In genomic region chr14:35829449-35829848, GRCh38 we compare ENCODE assay signal across 29 cellular contexts. TPM values are rescaled to one million over a fixed set of nuclear protein-coding genes. Genes with fewer than 3 reads are reported as not detected.
A peak's percentile ranks its signal among the peaks of the same experiment; 100 is the strongest.
DNase-seq lines count a peak whose midpoint lies in the region; ATAC-seq and TF ChIP-seq lines count a peak whose summit lies in the region.
"Had no signal": no experiment of that assay in that cellular context is flagged by ENCODE, and none has a peak within 500 bp of the region (broad histone marks: within the 10 kb centered on the region; RNA-seq: fewer than 3 reads in every experiment).

No MANE protein-coding gene starts in this region.

- ATAC-seq in GM18498 (IDR thresholded peaks at IDR 0.05; ENCODE audit: unreplicated experiment): no peak
- ATAC-seq: activated T-cell treated with anti-CD3 and anti-CD28 coated beads, Interleukin-2, amount 50 U/mL, for 4 hours; Panc1 had no signal

- no peak for TF ChIP-seq CTCF in astrocyte of the spinal cord (IDR thresholded peaks at IDR 0.05; ENCODE audit: low read depth, low read length)
- TF ChIP-seq CTCF in glutamatergic neuron (IDR thresholded peaks at IDR 0.05; ENCODE audit: partially characterized antibody, unreplicated experiment): no peak

- peak; percentile 51 for DNase-seq in AG08396 (ENCODE audit: low spot score)
- DNase-seq in HT1080 (ENCODE audit: low read depth): peak; percentile 15
- DNase-seq in astrocyte of the spinal cord (ENCODE audit: low read depth, low spot score): peak; percentile 31
- DNase-seq in middle frontal gyrus (ENCODE audit: extremely low spot score, low spot score): peak; percentile 33
- no peak for DNase-seq in iPS-NIHi7 (ENCODE audit: extremely low spot score)
- DNase-seq in glutamatergic neuron: no peak
- DNase-seq in SIG-M5 treated with dmso at 0.1 percent for 504 hours (lab: John Stamatoyannopoulos, UW; ENCODE audit: unreplicated experiment): no peak
- DNase-seq: activated naive CD4-positive, alpha-beta T cell; activated T-cell treated with anti-CD3 and anti-CD28 coated beads, Interleukin-2, amount 50 U/mL, for 4 hours; adrenal gland; cortex of kidney; DND-41; H7; mammary epithelial cell; MM.1S; NCI-H1436; NCI-H510A; NK-92 treated with Interleukin-12 subunit alpha and Interleukin-12 subunit beta, amount 100 ng/mL, for 24 hours; nucleus accumbens; SJCRH30; stimulated activated CD4-positive, alpha-beta T cell treated with anti-CD3 and anti-CD28 coated beads, Interleukin-1b, Interleukin-23, amount 100 ng/mL, for 48 hours; T-helper 1 cell had no signal

- in situ Hi-C loops in astrocyte of the spinal cord (cut with HindIII; ENCODE audit: low sequenced_read_pairs): no loop called here

- H3K4me3 ChIP-seq in astrocyte of the spinal cord (ENCODE audit: low read depth, low read length): no peak overlapping the region
- H3K4me3 ChIP-seq: adrenal gland; BLaER1 treated with 17β-estradiol and CSF1 and Interleukin-3, amounts not matched to agents 10 nM and 100 nM; cardiac muscle cell; esophagus muscularis mucosa; SJCRH30; skin epidermis had no signal

- peaks cover 2% of the 10 kb centered on the region for H3K27me3 Mint-ChIP-seq in glutamatergic neuron (ENCODE audit: unreplicated experiment)
- H3K27me3 Mint-ChIP-seq: IgD-negative memory B cell had no signal

- no peaks in the 10 kb centered on the region for H3K36me3 Mint-ChIP-seq in glutamatergic neuron (ENCODE audit: unreplicated experiment)

- no peak overlapping the region for H3K27ac Mint-ChIP-seq in glutamatergic neuron (ENCODE audit: unreplicated experiment)
- H3K27ac Mint-ChIP-seq: IgD-negative memory B cell had no signal

- H3K4me3 Mint-ChIP-seq in glutamatergic neuron (ENCODE audit: unreplicated experiment): no peak overlapping the region
- H3K4me3 Mint-ChIP-seq: activated T-cell treated with anti-CD3 and anti-CD28 coated beads, Interleukin-2, amount 50 U/mL, for 4 hours had no signal

- peaks cover 8% of the 10 kb centered on the region for H3K9me3 Mint-ChIP-seq in glutamatergic neuron (ENCODE audit: unreplicated experiment)
- H3K9me3 Mint-ChIP-seq: activated T-cell treated with anti-CD3 and anti-CD28 coated beads, Interleukin-2, amount 50 U/mL, for 4 hours; IgD-negative memory B cell had no signal

- peaks cover 9% of the 10 kb centered on the region for H3K4me1 Mint-ChIP-seq in glutamatergic neuron (ENCODE audit: low read depth, unreplicated experiment)

RNA-seq across cellular contexts. Expression of gene BRMS1L, which starts 3.3 kb away (rescaled TPM):
- 6.1 and 6.6 TPM in 2 replicates for total RNA-seq in HT1080 (2014; rRNA removed; shearing (Covaris generic))
- 10.0 and 12.3 TPM in 2 replicates for polyA plus RNA-seq in HT1080 (2015; cell fraction: cytosol; rRNA removed)
- 7.6 and 8.7 TPM in 2 replicates for polyA plus RNA-seq in HT1080 (2015; cell fraction: nucleus; rRNA removed)
- total RNA-seq in glutamatergic neuron (ENCODE audit: unreplicated experiment): 15.9 TPM

RNA-seq across cellular contexts. Expression of gene RALGAPA1, which starts 20.4 kb away (rescaled TPM):
- 11.8 TPM in 2 replicates for total RNA-seq in HT1080 (2014; rRNA removed; shearing (Covaris generic))
- polyA plus RNA-seq in HT1080 (2015; cell fraction: cytosol; rRNA removed): 5.1 and 7.6 TPM in 2 replicates
- polyA plus RNA-seq in HT1080 (2015; cell fraction: nucleus; rRNA removed): 19.2 and 20.6 TPM in 2 replicates
- 61.0 TPM for total RNA-seq in glutamatergic neuron (ENCODE audit: unreplicated experiment)

Comparison
In these comparisons a context has a peak if more than half of its experiments do, and no peak if none do; other contexts are left out.
1. DNase-seq: peak in AG08396 (single experiment), HT1080 (single experiment), astrocyte of the spinal cord (single experiment) and middle frontal gyrus (single experiment); none in iPS-NIHi7 (single experiment), glutamatergic neuron (single experiment) and SIG-M5 treated with dmso at 0.1 percent for 504 hours (single experiment).